8 cellular contexts compared by ENCODE assay signal in the genomic region with DNA sequence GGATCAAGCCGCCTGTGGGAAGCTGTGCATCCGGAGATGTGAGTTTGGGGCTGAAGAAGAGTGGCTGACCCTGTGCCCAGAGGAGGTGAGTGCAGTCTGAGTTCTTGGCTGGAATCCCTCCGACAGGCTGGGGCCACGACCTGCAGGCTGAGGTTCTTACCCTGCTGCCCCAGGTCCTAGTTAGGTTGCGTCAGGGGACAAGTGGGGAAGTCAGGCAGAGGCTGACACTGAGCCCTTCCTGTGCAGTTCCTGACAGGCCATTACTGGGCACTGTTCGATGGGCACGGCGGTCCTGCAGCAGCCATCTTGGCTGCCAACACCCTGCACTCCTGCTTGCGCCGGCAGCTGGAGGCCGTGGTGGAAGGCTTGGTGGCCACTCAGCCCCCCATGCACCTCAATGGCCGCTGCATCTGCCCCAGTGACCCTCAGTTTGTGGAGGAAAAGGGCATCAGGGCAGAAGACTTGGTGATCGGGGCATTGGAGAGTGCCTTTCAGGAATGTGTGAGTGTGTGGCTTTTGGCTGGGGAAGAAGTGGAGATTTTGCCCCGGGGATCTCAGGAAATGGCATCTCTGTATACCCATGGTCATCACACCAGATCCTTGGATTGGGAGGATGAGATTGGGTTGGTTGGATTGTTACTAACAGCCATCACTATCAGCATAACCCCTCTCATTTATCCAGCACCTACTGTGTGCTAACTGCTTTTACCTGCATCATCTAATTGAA. TPM values are rescaled to one million over a fixed set of nuclear protein-coding genes. Genes with fewer than 3 reads are reported as not detected.
DNase-seq lines count a peak whose midpoint lies in the region; ATAC-seq and TF ChIP-seq lines count a peak whose summit lies in the region.

No MANE protein-coding gene starts in this region.

- H3K4me1 Mint-ChIP-seq in T-helper 17 cell: peaks cover 60% of the 10 kb centered on the region

- no peaks in the 10 kb centered on the region for H3K27me3 Mint-ChIP-seq in T-helper 17 cell

- H3K4me2 ChIP-seq in skeletal muscle satellite cell (ENCODE audit: low read length): peak overlapping the region; percentile 97

- H3K27ac ChIP-seq in gastroesophageal sphincter: peak overlapping the region in 3 of 4 donors; percentile 87 to 96 (median 92)

- DNase-seq in GM12865 (ENCODE audit: low read depth): peak; percentile 33
- DNase-seq in T-helper 17 cell: no peak
- DNase-seq in anterior cingulate cortex (lab: John Stamatoyannopoulos, UW): no peak
- no peak for DNase-seq in HUDEP-2 (lab: John Stamatoyannopoulos, UW; ENCODE audit: unreplicated experiment in 76 of 76)
- DNase-seq in NCI-H2029 treated with DMSO at 0.1 percent for 48 hours (lab: John Stamatoyannopoulos, UW): no peak
- DNase-seq in Kasumi-1 (lab: John Stamatoyannopoulos, UW): no peak

- H3K27ac Mint-ChIP-seq in T-helper 17 cell: peak overlapping the region; percentile 92

- H3K36me3 ChIP-seq in gastroesophageal sphincter (peaks cover 0 to 42% of the 10 kb centered on the region in 2 donors), skeletal muscle satellite cell (ENCODE audit: insufficient read depth, low read length) (peaks cover 24% of the 10 kb centered on the region)

- H3K9me3 ChIP-seq in T-helper 17 cell (ENCODE audit: control insufficient read depth, low read length, poor library complexity, severe bottlenecking) (no peaks in the 10 kb centered on the region), gastroesophageal sphincter (no peaks in the 10 kb centered on the region), skeletal muscle satellite cell (replicated peaks; ENCODE audit: low read length) (no peaks in the 10 kb centered on the region)

- H3K27me3 ChIP-seq in gastroesophageal sphincter: no peaks in the 10 kb centered on the region
- H3K27me3 ChIP-seq in skeletal muscle satellite cell (ENCODE audit: control insufficient read depth, insufficient read depth, low read length): no peaks in the 10 kb centered on the region

- WGBS in gastroesophageal sphincter (ENCODE audit: low coverage in 1 of 2), 2 donors: no CpG with 5 or more reads among the region's 14 CpGs

- H3K4me3 ChIP-seq in GM12865 (ENCODE audit: low read depth, low read length): peak overlapping the region; percentile 86
- H3K4me3 ChIP-seq in gastroesophageal sphincter: peak overlapping the region in 1 of 2 donors; percentile 66
- H3K4me3 ChIP-seq in skeletal muscle satellite cell (ENCODE audit: low read length): peak overlapping the region; percentile 80

- peaks cover 4% of the 10 kb centered on the region for H3K36me3 Mint-ChIP-seq in T-helper 17 cell (ENCODE audit: low read depth)

- peaks cover 0 to 40% (median 4%) of the 10 kb centered on the region in 3 donors for H3K4me1 ChIP-seq in gastroesophageal sphincter
- peaks cover 31% of the 10 kb centered on the region for H3K4me1 ChIP-seq in skeletal muscle satellite cell (ENCODE audit: control insufficient read depth, insufficient read depth, low read length)

- ATAC-seq in T-helper 17 cell: peak; percentile 13
- ATAC-seq in gastroesophageal sphincter: no peak

- no peak for TF ChIP-seq CTCF in GM12865 (IDR thresholded peaks at IDR 0.05; ENCODE audit: insufficient read depth, low read depth, low read length, missing control alignments)
- TF ChIP-seq CTCF in gastroesophageal sphincter (IDR thresholded peaks at IDR 0.05): no peak

- H3K9ac ChIP-seq in skeletal muscle satellite cell (ENCODE audit: low read depth, low read length): peak overlapping the region; percentile 86

- no peak for TF ChIP-seq EP300 in gastroesophageal sphincter (IDR thresholded peaks at IDR 0.05)

- no peak for TF ChIP-seq POLR2A in gastroesophageal sphincter (IDR thresholded peaks at IDR 0.05)

- peak overlapping the region; percentile 89 for H3K4me3 Mint-ChIP-seq in T-helper 17 cell

RNA-seq across cellular contexts. Expression of gene PPM1M, which starts 1.3 kb away (rescaled TPM):
- total RNA-seq in T-helper 17 cell (10 to 100 TPM; 43.9 to 58.0 TPM), gastroesophageal sphincter (10 to 100 TPM; 20.3 to 36.6 (median 29.9) TPM)
- 10.3 and 15.7 TPM in 2 replicates for total RNA-seq in skeletal muscle satellite cell (2012; rRNA removed)

RNA-seq across cellular contexts. Expression of gene TWF2, which starts 7.9 kb away (rescaled TPM):
- 10 to 100 TPM; 44.8 to 48.2 TPM for total RNA-seq in T-helper 17 cell
- total RNA-seq in gastroesophageal sphincter: 10 to 100 TPM; 46.8 to 79.5 (median 69.2) TPM
- total RNA-seq in skeletal muscle satellite cell (2012; rRNA removed): 178 and 197 TPM in 2 replicates

RNA-seq across cellular contexts. Expression of gene TLR9, which starts 21.4 kb away (rescaled TPM):
- under 1 TPM in 1 of 2 donors, not detected in 1; 0.42 TPM for total RNA-seq in T-helper 17 cell
- not detected for total RNA-seq in gastroesophageal sphincter
- not detected in 2 replicates for total RNA-seq in skeletal muscle satellite cell (2012; rRNA removed)

RNA-seq across cellular contexts. Expression of gene WDR82, which starts 31.6 kb away (rescaled TPM):
- total RNA-seq in T-helper 17 cell (100 to 1,000 TPM; 109 to 114 TPM), gastroesophageal sphincter (10 to 100 TPM; 63.7 to 92.0 (median 86.7) TPM)
- 39.5 and 46.7 TPM in 2 replicates for total RNA-seq in skeletal muscle satellite cell (2012; rRNA removed)

RNA-seq across cellular contexts. Expression of gene GLYCTK, which starts 40.7 kb away (rescaled TPM):
- 10 to 100 TPM; 30.6 to 42.2 TPM for total RNA-seq in T-helper 17 cell
- total RNA-seq in gastroesophageal sphincter: 1 to 10 TPM; 2.6 to 7.7 (median 3.1) TPM
- total RNA-seq in skeletal muscle satellite cell (2012; rRNA removed): 11.2 and 15.1 TPM in 2 replicates
